ENCODE assay signal across 15 cellular contexts in genomic region chr2:69585855-69586560, GRCh38. TPM values are rescaled to one million over a fixed set of nuclear protein-coding genes. Genes with fewer than 3 reads are reported as not detected.
DNase-seq lines count a peak whose midpoint lies in the region; ATAC-seq and TF ChIP-seq lines count a peak whose summit lies in the region.
"Had no signal": no experiment of that assay in that cellular context is flagged by ENCODE, and none has a peak within 500 bp of the region (broad histone marks: within the 10 kb centered on the region; RNA-seq: fewer than 3 reads in every experiment).

No MANE protein-coding gene starts in this region.

- peaks cover 8 to 18% of the 10 kb centered on the region in 2 donors for H3K36me3 Mint-ChIP-seq in CD4-positive, alpha-beta memory T cell
- H3K36me3 Mint-ChIP-seq in activated T-helper 17 cell treated with anti-CD3 and anti-CD28 coated beads, Interleukin-2, amount 50 U/mL, for 72 hours (ENCODE audit: low read depth), result peaks cover 6% of the 10 kb centered on the region
- peaks cover 0 to 14% (median 4%) of the 10 kb centered on the region in 5 donors for H3K36me3 Mint-ChIP-seq in naive thymus-derived CD4-positive, alpha-beta T cell
- H3K36me3 Mint-ChIP-seq in endothelial cell (ENCODE audit: low read depth, unreplicated experiment), result no peaks in the 10 kb centered on the region

- H3K4me1 ChIP-seq in CD4-positive, alpha-beta memory T cell (ENCODE audit: insufficient read depth, low read length), result peaks cover 94% of the 10 kb centered on the region
- peaks cover 38 to 73% of the 10 kb centered on the region in 2 donors for H3K4me1 ChIP-seq in naive thymus-derived CD4-positive, alpha-beta T cell (ENCODE audit: control insufficient read depth in 2 of 2, insufficient read depth in 2 of 2, low read length in 2 of 2)

- H3K9me3 ChIP-seq in CD4-positive, alpha-beta memory T cell (ENCODE audit: control insufficient read depth in 1 of 2, low read length in 2 of 2), result no peaks in the 10 kb centered on the region
- H3K9me3 ChIP-seq in naive thymus-derived CD4-positive, alpha-beta T cell (ENCODE audit: control insufficient read depth in 2 of 3, low read length in 3 of 3), result no peaks in the 10 kb centered on the region
- H3K9me3 ChIP-seq: spleen had no signal

- peak overlapping the region; percentile 7 to 77 (median 60) for H3K27ac Mint-ChIP-seq in CD4-positive, alpha-beta memory T cell
- peak overlapping the region; percentile 63 for H3K27ac Mint-ChIP-seq in activated T-helper 17 cell treated with anti-CD3 and anti-CD28 coated beads, Interleukin-2, amount 50 U/mL, for 72 hours
- peak overlapping the region in 8 of 9 donors; percentile 58 to 86 (median 77) for H3K27ac Mint-ChIP-seq in naive thymus-derived CD4-positive, alpha-beta T cell
- no peak overlapping the region for H3K27ac Mint-ChIP-seq in endothelial cell (ENCODE audit: unreplicated experiment)
- H3K27ac Mint-ChIP-seq: B cell had no signal

- H3K27ac ChIP-seq in CD4-positive, alpha-beta memory T cell (ENCODE audit: low read depth, low read length), result no peak overlapping the region
- H3K27ac ChIP-seq in naive thymus-derived CD4-positive, alpha-beta T cell (ENCODE audit: low read depth, low read length), result no peak overlapping the region
- H3K27ac ChIP-seq: spleen had no signal

- H3K4me3 Mint-ChIP-seq in CD4-positive, alpha-beta memory T cell, result peak overlapping the region in 5 of 8 donors; percentile 4 to 66 (median 40)
- H3K4me3 Mint-ChIP-seq in activated T-helper 17 cell treated with anti-CD3 and anti-CD28 coated beads, Interleukin-2, amount 50 U/mL, for 72 hours, result peak overlapping the region; percentile 63
- peak overlapping the region in 6 of 10 donors; percentile 19 to 78 (median 52) for H3K4me3 Mint-ChIP-seq in naive thymus-derived CD4-positive, alpha-beta T cell
- H3K4me3 Mint-ChIP-seq in endothelial cell (ENCODE audit: unreplicated experiment), result no peak overlapping the region
- H3K4me3 Mint-ChIP-seq: B cell had no signal

- peaks cover 74 to 96% (median 84%) of the 10 kb centered on the region in 4 donors for H3K4me1 Mint-ChIP-seq in CD4-positive, alpha-beta memory T cell
- H3K4me1 Mint-ChIP-seq in activated T-helper 17 cell treated with anti-CD3 and anti-CD28 coated beads, Interleukin-2, amount 50 U/mL, for 72 hours, result peaks cover 62% of the 10 kb centered on the region
- peaks cover 73 to 98% (median 95%) of the 10 kb centered on the region in 7 donors for H3K4me1 Mint-ChIP-seq in naive thymus-derived CD4-positive, alpha-beta T cell
- peaks cover 37% of the 10 kb centered on the region for H3K4me1 Mint-ChIP-seq in endothelial cell (ENCODE audit: unreplicated experiment)

- DNase-seq in CD4-positive, alpha-beta memory T cell, result no peak
- peak; percentile 43 for DNase-seq in DMS79 treated with DMSO at 0.1 percent for 48 hours (lab: John Stamatoyannopoulos, UW)
- peak in 1 of 9 donors; percentile 26 for DNase-seq in naive thymus-derived CD4-positive, alpha-beta T cell
- no peak for DNase-seq in HuH-7 (ENCODE audit: low spot score)
- no peak for DNase-seq in NCI-H1417 treated with DMSO at 0.1 percent for 48 hours (lab: John Stamatoyannopoulos, UW)
- no peak for DNase-seq in endothelial cell (ENCODE audit: low spot score)
- DNase-seq in NCI-H526 treated with DMSO at 0.1 percent for 48 hours (lab: John Stamatoyannopoulos, UW), result no peak
- DNase-seq: Karpas-422, NCI-H1105, NCI-H2107, NCI-H82, spleen had no signal

- CTCF ChIA-PET in CD4-positive, alpha-beta memory T cell (lab: Charles Lee; ENCODE audit: partially characterized antibody), result interaction anchor here (0.6 to 15.9 kb wide), 5 partner anchors 19 to 652 kb away, joined by 3 to 220 read pairs (median 4); no protein-coding TSS in a partner anchor
- CTCF ChIA-PET in naive thymus-derived CD4-positive, alpha-beta T cell (lab: Charles Lee), result interaction anchor here (1.2 kb wide), 1 partner anchor 15 kb away, joined by 3 read pairs; no protein-coding TSS in a partner anchor

- no peak for ATAC-seq in activated T-helper 17 cell treated with anti-CD3 and anti-CD28 coated beads, Interleukin-2, amount 50 U/mL, for 72 hours (replicated peaks)
- peak; percentile 15 for ATAC-seq in naive thymus-derived CD4-positive, alpha-beta T cell
- ATAC-seq: Panc1 had no signal

- no peak overlapping the region for H3K4me3 ChIP-seq in CD4-positive, alpha-beta memory T cell (ENCODE audit: low read length in 2 of 2)
- no peak overlapping the region for H3K4me3 ChIP-seq in naive thymus-derived CD4-positive, alpha-beta T cell (ENCODE audit: low read length)
- H3K4me3 ChIP-seq: spleen had no signal

- H3K27me3 Mint-ChIP-seq in CD4-positive, alpha-beta memory T cell, result no peaks in the 10 kb centered on the region
- no peaks in the 10 kb centered on the region for H3K27me3 Mint-ChIP-seq in activated T-helper 17 cell treated with anti-CD3 and anti-CD28 coated beads, Interleukin-2, amount 50 U/mL, for 72 hours
- no peaks in the 10 kb centered on the region for H3K27me3 Mint-ChIP-seq in naive thymus-derived CD4-positive, alpha-beta T cell
- peaks cover 4% of the 10 kb centered on the region for H3K27me3 Mint-ChIP-seq in endothelial cell (ENCODE audit: unreplicated experiment)

- H3K36me3 ChIP-seq in CD4-positive, alpha-beta memory T cell (ENCODE audit: insufficient read depth, low read length), result no peaks in the 10 kb centered on the region
- H3K36me3 ChIP-seq in naive thymus-derived CD4-positive, alpha-beta T cell (ENCODE audit: control insufficient read depth in 2 of 3, insufficient read depth in 3 of 3, low read length in 3 of 3), result no peaks in the 10 kb centered on the region
- H3K36me3 ChIP-seq: spleen had no signal

- no peak for TF ChIP-seq CTCF in endothelial cell (IDR thresholded peaks at IDR 0.05; ENCODE audit: unreplicated experiment)

- intact Hi-C loops in CD4-positive, alpha-beta memory T cell (cut with micrococcal nuclease), result no loop called here
- intact Hi-C loops in naive thymus-derived CD4-positive, alpha-beta T cell (cut with micrococcal nuclease), result loop anchor here in 1 of 2 donors (2.0 kb wide), 1 partner anchor 17 kb away; no protein-coding TSS in a partner anchor

- H3K9me3 Mint-ChIP-seq in CD4-positive, alpha-beta memory T cell, result no peaks in the 10 kb centered on the region
- H3K9me3 Mint-ChIP-seq in activated T-helper 17 cell treated with anti-CD3 and anti-CD28 coated beads, Interleukin-2, amount 50 U/mL, for 72 hours, result no peaks in the 10 kb centered on the region
- no peaks in the 10 kb centered on the region for H3K9me3 Mint-ChIP-seq in naive thymus-derived CD4-positive, alpha-beta T cell
- H3K9me3 Mint-ChIP-seq in endothelial cell (ENCODE audit: unreplicated experiment), result no peaks in the 10 kb centered on the region

- no peaks in the 10 kb centered on the region for H3K27me3 ChIP-seq in CD4-positive, alpha-beta memory T cell (ENCODE audit: insufficient read depth, low read length)
- no peaks in the 10 kb centered on the region for H3K27me3 ChIP-seq in naive thymus-derived CD4-positive, alpha-beta T cell (ENCODE audit: control insufficient read depth in 2 of 2, insufficient read depth in 2 of 2, low read length in 2 of 2)
- H3K27me3 ChIP-seq: spleen had no signal

- POLR2A ChIA-PET in CD4-positive, alpha-beta memory T cell (lab: Charles Lee; ENCODE audit: partially characterized antibody), result interaction anchor here (0.7 to 3.7 kb wide), 5 partner anchors 11 to 59 kb away, joined by 3 to 22 read pairs (median 3); partner anchors contain the start of gene AAK1
- POLR2A ChIA-PET in naive thymus-derived CD4-positive, alpha-beta T cell (lab: Charles Lee), result interaction anchor here (0.7 kb wide), 1 partner anchor 17 kb away, joined by 3 read pairs; no protein-coding TSS in a partner anchor

RNA-seq across cellular contexts. Expression of gene AAK1, which starts 57.5 kb away (rescaled TPM):
- 100 to 1,000 TPM; 220 to 225 TPM for total RNA-seq in CD4-positive, alpha-beta memory T cell
- 100 to 1,000 TPM in 1 of 2 donors, 10 to 100 TPM in 1; 27.6 to 129 TPM for polyA plus RNA-seq in CD4-positive, alpha-beta memory T cell
- 100 to 1,000 TPM in 1 of 2 donors, 10 to 100 TPM in 1; 94.3 to 203 TPM for total RNA-seq in activated T-helper 17 cell treated with anti-CD3 and anti-CD28 coated beads, Interleukin-2, amount 50 U/mL, for 72 hours
- total RNA-seq in naive thymus-derived CD4-positive, alpha-beta T cell, result 100 to 1,000 TPM; 114 to 253 (median 218) TPM
- polyA plus RNA-seq in naive thymus-derived CD4-positive, alpha-beta T cell, result 10 to 100 TPM; 71.5 to 84.6 TPM
- 144 TPM for total RNA-seq in endothelial cell (ENCODE audit: unreplicated experiment)
